ENCODE assay signal across 8 cellular contexts in the genomic region with DNA sequence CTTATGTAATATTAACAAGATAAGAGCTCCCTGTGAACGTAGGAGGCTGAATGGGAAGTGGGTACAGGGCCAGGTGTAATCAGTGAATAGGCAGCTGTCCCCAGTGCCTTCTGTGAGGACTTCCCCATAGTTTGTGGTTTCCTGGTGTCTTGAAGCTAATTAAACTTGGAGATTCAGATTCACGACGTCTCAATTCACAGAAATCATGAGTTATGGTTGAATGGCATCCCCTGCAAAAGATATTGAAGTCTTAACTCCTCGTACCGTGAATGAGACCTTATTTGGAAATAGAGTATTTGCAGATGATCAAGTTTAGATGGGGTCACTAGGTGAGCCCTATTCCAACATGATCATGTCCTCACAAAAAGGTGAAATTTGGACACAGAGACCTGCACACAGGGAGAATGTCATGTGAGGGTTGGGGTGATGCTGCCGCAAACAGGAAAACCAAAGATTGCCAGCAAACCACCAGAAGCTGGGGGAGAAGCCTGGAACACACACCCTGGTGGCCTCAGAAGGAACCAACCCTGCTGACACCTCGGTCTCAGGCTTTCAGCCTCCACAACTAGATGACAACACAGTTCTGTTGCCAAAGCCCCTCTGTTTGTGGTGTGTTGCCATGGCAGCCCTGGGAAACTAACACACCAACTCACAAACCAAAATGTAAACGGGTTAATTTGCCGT. TPM values are rescaled to one million over a fixed set of nuclear protein-coding genes. Genes with fewer than 3 reads are reported as not detected.
DNase-seq lines count a peak whose midpoint lies in the region; ATAC-seq and TF ChIP-seq lines count a peak whose summit lies in the region.

No MANE protein-coding gene starts in this region.

- no peak overlapping the region for H3K18ac ChIP-seq in mesendoderm (ENCODE audit: low read length)

- intact Hi-C loops in Caco-2 (cut with micrococcal nuclease; ENCODE audit: unreplicated experiment) = no loop called here

- H3K36me3 ChIP-seq in Caco-2 (ENCODE audit: control insufficient read depth, insufficient read depth, low read length) (no peaks in the 10 kb centered on the region), mesendoderm (ENCODE audit: control insufficient read depth, insufficient read depth, low read length) (no peaks in the 10 kb centered on the region)

- POLR2A ChIA-PET in Caco-2 (lab: Charles Lee) = no interaction called here

- no peak overlapping the region for H4K5ac ChIP-seq in mesendoderm (ENCODE audit: low read length)

- peaks cover 6% of the 10 kb centered on the region for H3K36me3 Mint-ChIP-seq in Caco-2 (ENCODE audit: insufficient read depth, unreplicated experiment)

- H4K8ac ChIP-seq in mesendoderm (ENCODE audit: low read depth, low read length) = no peak overlapping the region

- no peaks in the 10 kb centered on the region for H3K9me3 Mint-ChIP-seq in Caco-2 (ENCODE audit: unreplicated experiment)

- H3K27me3 ChIP-seq in Caco-2 (replicated peaks; ENCODE audit: control insufficient read depth, insufficient read depth, low read length) (no peaks in the 10 kb centered on the region), mesendoderm (ENCODE audit: insufficient read depth, low read length, poor library complexity) (no peaks in the 10 kb centered on the region)

- H3K27ac Mint-ChIP-seq in Caco-2 (ENCODE audit: unreplicated experiment) = no peak overlapping the region

- no peak overlapping the region for H2BK15ac ChIP-seq in mesendoderm (replicated peaks; ENCODE audit: low read depth)

- no peak overlapping the region for H2AK5ac ChIP-seq in mesendoderm (ENCODE audit: low read length)

- H3K4me3 Mint-ChIP-seq in Caco-2 (ENCODE audit: unreplicated experiment) = no peak overlapping the region

- no peak overlapping the region for H3K4me2 ChIP-seq in mesendoderm (ENCODE audit: low read length)

- H3K4me3 ChIP-seq in Caco-2 (ENCODE audit: low read depth, low read length) (no peak overlapping the region), mesendoderm (ENCODE audit: low read length) (no peak overlapping the region)

- CTCF ChIA-PET in Caco-2 (lab: Charles Lee) = no interaction called here

- H3K79me2 ChIP-seq in mesendoderm (ENCODE audit: control insufficient read depth, insufficient read depth, low read length) = no peaks in the 10 kb centered on the region

- no peak overlapping the region for H2BK120ac ChIP-seq in mesendoderm (ENCODE audit: low read depth, low read length)

- no peak overlapping the region for H3K56ac ChIP-seq in mesendoderm (ENCODE audit: low read length)

- WGBS in mesendoderm (ENCODE audit: extremely low coverage, insufficient coverage, low lambda C conversion rate) = no CpG with 5 or more reads among the region's 9 CpGs

- H3K9ac ChIP-seq in mesendoderm (ENCODE audit: low read length) = no peak overlapping the region

- no peaks in the 10 kb centered on the region for H3K9me3 ChIP-seq in Caco-2

- no peak overlapping the region for H2BK5ac ChIP-seq in mesendoderm (ENCODE audit: low read length)

- ATAC-seq in GM21529 (IDR thresholded peaks at IDR 0.05; ENCODE audit: unreplicated experiment) (peak; percentile 75), GM18861 (IDR thresholded peaks at IDR 0.05; ENCODE audit: unreplicated experiment) (no peak)

- H3K79me1 ChIP-seq in mesendoderm (ENCODE audit: low read length) = no peaks in the 10 kb centered on the region

- H3K23ac ChIP-seq in mesendoderm (ENCODE audit: low read length) = no peak overlapping the region

- H3K4ac ChIP-seq in mesendoderm (ENCODE audit: low read depth, low read length) = no peak overlapping the region

- H3K4me1 ChIP-seq in Caco-2 (no peaks in the 10 kb centered on the region), mesendoderm (ENCODE audit: control insufficient read depth, low read depth, low read length) (no peaks in the 10 kb centered on the region)

- H3K27me3 Mint-ChIP-seq in Caco-2 (ENCODE audit: insufficient read depth, unreplicated experiment) = no peaks in the 10 kb centered on the region

- H3K4me1 Mint-ChIP-seq in Caco-2 (ENCODE audit: low read depth, unreplicated experiment) = no peaks in the 10 kb centered on the region

- DNase-seq in Caco-2 (peak in 1 of 2 experiments; percentile 40), NOMO-1 treated with DMSO at 0.1 percent for 48 hours (lab: John Stamatoyannopoulos, UW; ENCODE audit: unreplicated experiment) (peak; percentile 95), mesendoderm (peak; percentile 88), DMS153 (lab: John Stamatoyannopoulos, UW) (no peak), SHP77 (lab: John Stamatoyannopoulos, UW) (no peak)
- peak; percentile 68 for DNase-seq in activated T-helper 9 cell treated with anti-CD3 and anti-CD28 coated beads, Interleukin-2, amount 50 U/mL, for 16 hours (ENCODE audit: low read depth)

- no peak overlapping the region for H3K27ac ChIP-seq in mesendoderm (ENCODE audit: low read depth, low read length)

- peak; percentile 9 to 14 for TF ChIP-seq CTCF in Caco-2 (IDR thresholded peaks at IDR 0.05; ENCODE audit: insufficient read depth in 1 of 2, low read depth in 1 of 2, low read length in 1 of 2, severe bottlenecking in 1 of 2, unreplicated experiment in 1 of 2)

- BruUV-seq in Caco-2 (replicated peaks; lab: Mats Ljungman, UMichigan) = no TSS peak

RNA-seq across cellular contexts. Expression of a gene that starts 13.2 kb away (rescaled TPM):
- 76.0 and 81.2 TPM in 2 replicates for total RNA-seq in Caco-2 (2022)
- 23.7 TPM for polyA plus RNA-seq in mesendoderm (2013, experiment 1 of 2)
- 23.8 TPM for polyA plus RNA-seq in mesendoderm (2013, experiment 2 of 2)

Comparison
In these comparisons a context has a peak if more than half of its experiments do, and no peak if none do; other contexts are left out.
1. DNase-seq: peak in NOMO-1 treated with DMSO at 0.1 percent for 48 hours (single experiment), activated T-helper 9 cell treated with anti-CD3 and anti-CD28 coated beads, Interleukin-2, amount 50 U/mL, for 16 hours (single experiment) and mesendoderm (single experiment); none in DMS153 (single experiment) and SHP77 (0 of 2).